ENCODE assay signal across 1 cellular context in genomic region chr20:52804455-52804966, GRCh38.
TF ChIP-seq lines count a peak whose summit lies in the region.

No MANE protein-coding gene starts in this region.

TF ChIP-seq in HepG2, 621 proteins besides CTCF, POLR2A, EP300 and RAD21 (continued from another document):
- TF ChIP-seq ZHX1 (CRISPR knock-in tag; IDR thresholded peaks at IDR 0.05; ENCODE audit: low read depth) (no peak), ZBTB25 (CRISPR knock-in tag; IDR thresholded peaks at IDR 0.05) (no peak), ZNF230 (CRISPR knock-in tag; IDR thresholded peaks at IDR 0.05) (no peak)
